8 cellular contexts compared by ENCODE assay signal in the genomic region with DNA sequence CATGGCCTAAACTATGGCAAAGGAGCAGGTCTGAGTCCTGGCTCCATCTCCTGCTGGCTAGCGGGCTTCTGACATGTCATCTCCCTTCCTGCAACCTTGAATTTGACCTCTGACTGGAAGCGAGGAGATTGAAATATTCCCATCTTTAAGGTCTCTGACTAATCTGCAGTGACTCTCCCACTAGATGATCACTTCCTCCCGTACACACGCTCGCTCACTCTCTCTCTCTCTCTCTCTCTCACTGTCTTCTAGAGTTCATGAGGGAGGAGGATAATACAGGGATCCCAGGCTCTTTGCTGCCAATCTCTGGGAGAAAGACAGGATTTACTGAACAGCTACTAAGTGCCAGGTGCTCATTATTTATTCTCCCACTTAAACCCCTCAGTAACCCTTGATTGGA.
DNase-seq lines count a peak whose midpoint lies in the region; ATAC-seq and TF ChIP-seq lines count a peak whose summit lies in the region.

No MANE protein-coding gene starts in this region.

- DNase-seq in HFF-Myc (ENCODE audit: extremely low read depth, low read depth) (peak; percentile 43), T1000 (lab: John Stamatoyannopoulos, UW) (peak; percentile 62), foreskin melanocyte (peak; percentile 3), NCI-H1417 (lab: John Stamatoyannopoulos, UW) (no peak)
- no peak for DNase-seq in stimulated activated naive CD8-positive, alpha-beta T cell treated with anti-CD3 and anti-CD28 coated beads, Interleukin-15, Interleukin-2, amounts not matched to agents 100 U/mL and 50 U/mL, for 24 hours

- TF ChIP-seq CTCF in HFF-Myc (IDR thresholded peaks at IDR 0.05; ENCODE audit: low read depth, low read length, missing control alignments), result no peak

- no peak overlapping the region for H3K4me3 ChIP-seq in HFF-Myc (replicated peaks; ENCODE audit: low read depth, low read length)

- ATAC-seq in stimulated activated naive CD8-positive, alpha-beta T cell treated with anti-CD3 and anti-CD28 coated beads, Interleukin-15, Interleukin-2, amounts not matched to agents 100 U/mL and 50 U/mL, for 24 hours, result peak; percentile 38
- ATAC-seq in GM19351 (IDR thresholded peaks at IDR 0.05; ENCODE audit: unreplicated experiment), result no peak
- ATAC-seq in GM19397 (IDR thresholded peaks at IDR 0.05; ENCODE audit: unreplicated experiment), result no peak
- no peak for ATAC-seq in GM21515 (IDR thresholded peaks at IDR 0.05; ENCODE audit: unreplicated experiment)

Comparison
In these comparisons a context has a peak if more than half of its experiments do, and no peak if none do; other contexts are left out.
1. DNase-seq: peak in HFF-Myc (single experiment), T1000 (single experiment) and foreskin melanocyte (single experiment); none in stimulated activated naive CD8-positive, alpha-beta T cell treated with anti-CD3 and anti-CD28 coated beads, Interleukin-15, Interleukin-2, amounts not matched to agents 100 U/mL and 50 U/mL, for 24 hours (single experiment) and NCI-H1417 (0 of 3).